Comparison of ENCODE assay signal across 15 cellular contexts in the genomic region with DNA sequence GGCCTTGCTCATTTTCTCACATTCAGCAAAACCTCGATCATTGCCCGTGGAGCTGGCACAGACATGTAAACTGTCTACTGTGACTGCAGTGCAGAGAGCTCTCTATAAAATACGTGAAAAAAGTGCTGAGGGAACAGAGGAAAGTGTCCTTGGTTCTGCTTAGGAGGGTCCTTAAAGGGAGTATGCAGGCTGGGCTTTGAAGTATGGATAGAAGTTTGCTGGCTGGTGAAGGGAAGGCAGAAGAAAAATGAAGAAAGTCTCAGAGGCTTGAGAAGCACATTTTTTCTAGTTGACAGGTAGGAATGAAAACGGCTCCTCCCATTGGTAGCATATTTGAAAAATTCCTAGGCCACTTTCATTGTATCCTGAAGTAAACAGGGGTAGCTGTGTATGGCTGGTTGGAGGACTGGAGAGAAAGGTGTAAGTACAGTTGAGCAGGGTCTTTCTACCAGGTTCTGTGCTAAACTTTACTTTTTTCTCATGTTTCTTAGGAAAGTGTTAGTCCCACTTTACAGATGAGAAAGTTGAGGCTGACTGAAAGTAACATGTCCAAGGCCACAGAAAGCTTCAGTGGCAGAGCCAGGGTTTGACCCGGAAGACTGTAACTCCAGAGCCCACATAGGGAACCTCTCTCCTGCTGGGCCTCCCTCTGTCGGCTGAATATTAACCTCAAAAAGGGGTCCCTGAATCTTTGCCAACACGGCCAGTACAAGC.
DNase-seq lines count a peak whose midpoint lies in the region; ATAC-seq, FAIRE-seq and TF ChIP-seq lines count a peak whose summit lies in the region.
"Had no signal": no experiment of that assay in that cellular context is flagged by ENCODE, and none has a peak within 500 bp of the region (broad histone marks: within the 10 kb centered on the region; RNA-seq: fewer than 3 reads in every experiment).

No MANE protein-coding gene starts in this region.

- H3K4me3 Mint-ChIP-seq in activated CD8-positive, alpha-beta T cell treated with anti-CD3 and anti-CD28 coated beads, Interleukin-2, amount 10 ng/mL, durations not matched to agents 7 days and 5 days: peak overlapping the region; percentile 71
- H3K4me3 Mint-ChIP-seq in natural killer cell treated with Interleukin-12 subunit alpha and Interleukin-12 subunit beta and Interleukin-15 and Interleukin-18, amount 100 ng/mL, for 72 hours: peak overlapping the region; percentile 93
- H3K4me3 Mint-ChIP-seq in naive thymus-derived CD8-positive, alpha-beta T cell: no peak overlapping the region

- no peak for DNase-seq in GM12892 (ENCODE audit: insufficient read length)
- no peak for DNase-seq in activated CD8-positive, alpha-beta T cell treated with anti-CD3 and anti-CD28 coated beads, Interleukin-2, amount 10 ng/mL, durations not matched to agents 7 days and 5 days
- DNase-seq in natural killer cell treated with Interleukin-12 subunit alpha and Interleukin-12 subunit beta and Interleukin-15 and Interleukin-18, amount 100 ng/mL, for 72 hours (ENCODE audit: low spot score): no peak
- no peak for DNase-seq in naive thymus-derived CD8-positive, alpha-beta T cell
- no peak for DNase-seq in activated CD4-positive, alpha-beta T cell treated with anti-CD3 and anti-CD28 coated beads, Interleukin-2, amount 50 U/mL, for 1 hour
- DNase-seq in NCI-H1436 treated with DMSO at 0.1 percent for 48 hours (lab: John Stamatoyannopoulos, UW): no peak
- DNase-seq: body of pancreas, DND-41, foreskin keratinocyte, NCI-H1105, NCI-H446 treated with DMSO at 0.1 percent for 48 hours, PC-9, thyroid gland had no signal

- no peaks in the 10 kb centered on the region for H3K27me3 ChIP-seq in BLaER1 treated with 17β-estradiol and CSF1 and Interleukin-3, amounts not matched to agents 10 nM and 100 nM
- H3K27me3 ChIP-seq: body of pancreas, foreskin keratinocyte, thyroid gland had no signal

- H3K27me3 Mint-ChIP-seq in activated CD8-positive, alpha-beta T cell treated with anti-CD3 and anti-CD28 coated beads, Interleukin-2, amount 10 ng/mL, durations not matched to agents 7 days and 5 days (ENCODE audit: low read depth): no peaks in the 10 kb centered on the region
- H3K27me3 Mint-ChIP-seq in natural killer cell treated with Interleukin-12 subunit alpha and Interleukin-12 subunit beta and Interleukin-15 and Interleukin-18, amount 100 ng/mL, for 72 hours: no peaks in the 10 kb centered on the region
- no peaks in the 10 kb centered on the region for H3K27me3 Mint-ChIP-seq in naive thymus-derived CD8-positive, alpha-beta T cell

- CTCF ChIA-PET in activated CD8-positive, alpha-beta T cell treated with anti-CD3 and anti-CD28 coated beads, Interleukin-2, amount 10 ng/mL, durations not matched to agents 7 days and 5 days (lab: Charles Lee): interaction anchor here (0.7 to 4.0 kb wide), 8 partner anchors 9 to 61 kb away, joined by 3 to 16 read pairs (median 4); no protein-coding TSS in a partner anchor

- H3K9me3 Mint-ChIP-seq in activated CD8-positive, alpha-beta T cell treated with anti-CD3 and anti-CD28 coated beads, Interleukin-2, amount 10 ng/mL, durations not matched to agents 7 days and 5 days (ENCODE audit: insufficient read depth): no peaks in the 10 kb centered on the region
- no peaks in the 10 kb centered on the region for H3K9me3 Mint-ChIP-seq in natural killer cell treated with Interleukin-12 subunit alpha and Interleukin-12 subunit beta and Interleukin-15 and Interleukin-18, amount 100 ng/mL, for 72 hours
- H3K9me3 Mint-ChIP-seq in naive thymus-derived CD8-positive, alpha-beta T cell: no peaks in the 10 kb centered on the region

- no peak for TF ChIP-seq POLR2A in GM12892 (IDR thresholded peaks at IDR 0.05; ENCODE audit: low read depth, low read length)

- POLR2A ChIA-PET in activated CD8-positive, alpha-beta T cell treated with anti-CD3 and anti-CD28 coated beads, Interleukin-2, amount 10 ng/mL, durations not matched to agents 7 days and 5 days (lab: Charles Lee): interaction anchor here (0.7 to 2.8 kb wide), 5 partner anchors 12 to 64 kb away, joined by 3 to 13 read pairs (median 4); no protein-coding TSS in a partner anchor
- POLR2A ChIA-PET in naive thymus-derived CD8-positive, alpha-beta T cell (lab: Charles Lee): interaction anchor here (2.9 kb wide), 1 partner anchor 39 kb away, joined by 12 read pairs; no protein-coding TSS in a partner anchor

- peaks cover 44% of the 10 kb centered on the region for H3K36me3 Mint-ChIP-seq in activated CD8-positive, alpha-beta T cell treated with anti-CD3 and anti-CD28 coated beads, Interleukin-2, amount 10 ng/mL, durations not matched to agents 7 days and 5 days (ENCODE audit: low read depth)
- no peaks in the 10 kb centered on the region for H3K36me3 Mint-ChIP-seq in natural killer cell treated with Interleukin-12 subunit alpha and Interleukin-12 subunit beta and Interleukin-15 and Interleukin-18, amount 100 ng/mL, for 72 hours
- peaks cover 0 to 13% (median 3%) of the 10 kb centered on the region in 3 donors for H3K36me3 Mint-ChIP-seq in naive thymus-derived CD8-positive, alpha-beta T cell

- peak overlapping the region; percentile 76 to 97 (median 90) for H3K4me2 ChIP-seq in BLaER1 treated with 17β-estradiol and CSF1 and Interleukin-3, amounts not matched to agents 10 nM and 100 nM
- H3K4me2 ChIP-seq: PC-9 had no signal

- peaks cover 67% of the 10 kb centered on the region for H3K4me1 Mint-ChIP-seq in activated CD8-positive, alpha-beta T cell treated with anti-CD3 and anti-CD28 coated beads, Interleukin-2, amount 10 ng/mL, durations not matched to agents 7 days and 5 days (ENCODE audit: low read depth)
- peaks cover 50 to 63% of the 10 kb centered on the region in 2 donors for H3K4me1 Mint-ChIP-seq in natural killer cell treated with Interleukin-12 subunit alpha and Interleukin-12 subunit beta and Interleukin-15 and Interleukin-18, amount 100 ng/mL, for 72 hours (ENCODE audit: low read depth in 2 of 2)
- H3K4me1 Mint-ChIP-seq in naive thymus-derived CD8-positive, alpha-beta T cell: peaks cover 16 to 63% (median 37%) of the 10 kb centered on the region in 4 donors

- peak overlapping the region; percentile 6 to 89 (median 78); a peak in 15 of 22 replicates for H3K27ac ChIP-seq in BLaER1 treated with 17β-estradiol and CSF1 and Interleukin-3, amounts not matched to agents 10 nM and 100 nM
- H3K27ac ChIP-seq: foreskin keratinocyte, PC-9 had no signal

- H3K36me3 ChIP-seq in BLaER1 treated with 17β-estradiol and CSF1 and Interleukin-3, amounts not matched to agents 10 nM and 100 nM: peaks cover 75 to 91% (median 85%) of the 10 kb centered on the region in 11 experiments

- H3K9me3 ChIP-seq in BLaER1 treated with 17β-estradiol and CSF1 and Interleukin-3, amounts not matched to agents 10 nM and 100 nM (replicated peaks in 1 of 11): no peaks in the 10 kb centered on the region
- H3K9me3 ChIP-seq: body of pancreas, thyroid gland had no signal

- FAIRE-seq in GM12892 (lab: Jason Lieb, UNC): peak; percentile 83

- no peak overlapping the region for H3K4me3 ChIP-seq in BLaER1 treated with 17β-estradiol and CSF1 and Interleukin-3, amounts not matched to agents 10 nM and 100 nM
- H3K4me3 ChIP-seq: body of pancreas, PC-9, thyroid gland had no signal

- no peak for ATAC-seq in activated CD8-positive, alpha-beta T cell treated with anti-CD3 and anti-CD28 coated beads, Interleukin-2, amount 10 ng/mL, durations not matched to agents 7 days and 5 days
- ATAC-seq in natural killer cell treated with Interleukin-12 subunit alpha and Interleukin-12 subunit beta and Interleukin-15 and Interleukin-18, amount 100 ng/mL, for 72 hours: no peak
- no peak for ATAC-seq in naive thymus-derived CD8-positive, alpha-beta T cell
- ATAC-seq in GM21515 (IDR thresholded peaks at IDR 0.05; ENCODE audit: unreplicated experiment): no peak
- ATAC-seq: body of pancreas, foreskin keratinocyte had no signal

- peaks cover 83 to 97% (median 94%) of the 10 kb centered on the region in 10 experiments for H3K4me1 ChIP-seq in BLaER1 treated with 17β-estradiol and CSF1 and Interleukin-3, amounts not matched to agents 10 nM and 100 nM
- H3K4me1 ChIP-seq: foreskin keratinocyte had no signal

- peak overlapping the region; percentile 96 for H3K27ac Mint-ChIP-seq in activated CD8-positive, alpha-beta T cell treated with anti-CD3 and anti-CD28 coated beads, Interleukin-2, amount 10 ng/mL, durations not matched to agents 7 days and 5 days
- peak overlapping the region; percentile 94 to 98 for H3K27ac Mint-ChIP-seq in natural killer cell treated with Interleukin-12 subunit alpha and Interleukin-12 subunit beta and Interleukin-15 and Interleukin-18, amount 100 ng/mL, for 72 hours
- peak overlapping the region in 4 of 10 donors; percentile 85 to 93 (median 90) for H3K27ac Mint-ChIP-seq in naive thymus-derived CD8-positive, alpha-beta T cell

- peaks cover 94 to 100% (median 97%) of the 10 kb centered on the region in 11 experiments for H4K20me1 ChIP-seq in BLaER1 treated with 17β-estradiol and CSF1 and Interleukin-3, amounts not matched to agents 10 nM and 100 nM

- H3K9ac ChIP-seq in BLaER1 treated with 17β-estradiol and CSF1 and Interleukin-3, amounts not matched to agents 10 nM and 100 nM: peak overlapping the region in 9 of 11 experiments; percentile 6 to 75 (median 59); a peak in 13 of 22 replicates

Comparison
In these comparisons a context has a peak if more than half of its experiments do, and no peak if none do; other contexts are left out.
1. H3K4me3 Mint-ChIP-seq: peak in activated CD8-positive, alpha-beta T cell treated with anti-CD3 and anti-CD28 coated beads, Interleukin-2, amount 10 ng/mL, durations not matched to agents 7 days and 5 days (single experiment) and natural killer cell treated with Interleukin-12 subunit alpha and Interleukin-12 subunit beta and Interleukin-15 and Interleukin-18, amount 100 ng/mL, for 72 hours (single experiment); none in naive thymus-derived CD8-positive, alpha-beta T cell (0 of 10).